Comparison of ENCODE assay signal across 14 cellular contexts in genomic region chr6:63882208-63882607, GRCh38.
DNase-seq lines count a peak whose midpoint lies in the region; ATAC-seq and TF ChIP-seq lines count a peak whose summit lies in the region.
"Had no signal": no experiment of that assay in that cellular context is flagged by ENCODE, and none has a peak within 500 bp of the region (broad histone marks: within the 10 kb centered on the region; RNA-seq: fewer than 3 reads in every experiment).

No MANE protein-coding gene starts in this region.

- H3K9me3 ChIP-seq in MM.1S (replicated peaks; ENCODE audit: insufficient read depth, low read length) (no peaks in the 10 kb centered on the region), neural cell (ENCODE audit: low read length) (no peaks in the 10 kb centered on the region)

- no peaks in the 10 kb centered on the region for H3K4me1 ChIP-seq in MM.1S (ENCODE audit: low read length)

- no peaks in the 10 kb centered on the region for H3K79me2 ChIP-seq in MM.1S (ENCODE audit: low read length)
- H3K79me2 ChIP-seq in neural cell (replicated peaks; ENCODE audit: insufficient read depth, low read length), result no peaks in the 10 kb centered on the region

- H3K4me2 ChIP-seq in MM.1S (ENCODE audit: low read depth, low read length), result no peak overlapping the region
- H3K4me2 ChIP-seq in neural cell (ENCODE audit: low read length), result no peak overlapping the region

- H3K27me3 ChIP-seq in MM.1S (replicated peaks; ENCODE audit: insufficient read depth, low read length), result no peaks in the 10 kb centered on the region
- no peaks in the 10 kb centered on the region for H3K27me3 ChIP-seq in neural cell (ENCODE audit: insufficient read depth, low read depth, low read length)

- H3K9me2 ChIP-seq in MM.1S (replicated peaks; ENCODE audit: insufficient read depth, low read length), result no peaks in the 10 kb centered on the region
- no peaks in the 10 kb centered on the region for H3K9me2 ChIP-seq in neural cell (ENCODE audit: insufficient read depth, low read length)

- TF ChIP-seq RAD21 in neural cell (conservative IDR thresholded peaks at IDR 0.05), result no peak

- TF ChIP-seq CTCF in MM.1S (IDR thresholded peaks at IDR 0.05; ENCODE audit: low read length) (peak; percentile 9; the same call in 1 of the 2 replicates), choroid plexus epithelial cell (conservative IDR thresholded peaks at IDR 0.05; ENCODE audit: low read depth, low read length) (peak; percentile 57), neural cell (IDR thresholded peaks at IDR 0.05; ENCODE audit: poor library complexity, severe bottlenecking) (peak; percentile 22)

- H3K9ac ChIP-seq in MM.1S (ENCODE audit: low read length) (no peak overlapping the region), neural cell (ENCODE audit: low read length) (no peak overlapping the region)

- DNase-seq in GM03348 (ENCODE audit: low spot score) (peak; percentile 8), MM.1S (no peak), choroid plexus epithelial cell (ENCODE audit: low read depth) (peak; percentile 23), NK-92 (lab: John Stamatoyannopoulos, UW; ENCODE audit: unreplicated experiment) (no peak), T-helper 9 cell (no peak)
- DNase-seq: activated CD4-positive, alpha-beta T cell treated with anti-CD3 and anti-CD28 coated beads, Interleukin-2, amount 50 U/mL, for 4 hours; activated gamma-delta T cell; erythroblast; GOT3; immature natural killer cell; NCI-H2029 treated with DMSO at 0.1 percent for 48 hours had no signal

- no peaks in the 10 kb centered on the region for H3K36me3 ChIP-seq in MM.1S (replicated peaks; ENCODE audit: insufficient read depth, low read length)
- H3K36me3 ChIP-seq in neural cell (ENCODE audit: insufficient read depth, low read length), result no peaks in the 10 kb centered on the region

- no peak for TF ChIP-seq EP300 in neural cell (conservative IDR thresholded peaks at IDR 0.05; ENCODE audit: poor library complexity, severe bottlenecking)

- no peak overlapping the region for H3K27ac ChIP-seq in MM.1S (ENCODE audit: low read length)
- H3K27ac ChIP-seq in neural cell (ENCODE audit: low read length), result no peak overlapping the region

- no peaks in the 10 kb centered on the region for H4K20me1 ChIP-seq in MM.1S (ENCODE audit: insufficient read depth, low read length)
- no peaks in the 10 kb centered on the region for H4K20me1 ChIP-seq in neural cell (ENCODE audit: insufficient read depth)

- H2AFZ ChIP-seq in MM.1S (ENCODE audit: low read length) (no peak overlapping the region), neural cell (ENCODE audit: low read depth, low read length) (no peak overlapping the region)

- H3F3A ChIP-seq in MM.1S (ENCODE audit: insufficient read depth, low read length) (no peaks in the 10 kb centered on the region), neural cell (ENCODE audit: insufficient read depth, low read length, poor library complexity, severe bottlenecking) (no peaks in the 10 kb centered on the region)

- ATAC-seq in GM18858 (IDR thresholded peaks at IDR 0.05; ENCODE audit: unreplicated experiment) (no peak), GM19351 (IDR thresholded peaks at IDR 0.05; ENCODE audit: unreplicated experiment) (no peak)

- no peak overlapping the region for H3K4me3 ChIP-seq in MM.1S (ENCODE audit: low read length)
- no peak overlapping the region for H3K4me3 ChIP-seq in choroid plexus epithelial cell (ENCODE audit: low read depth, low read length)
- no peak overlapping the region for H3K4me3 ChIP-seq in neural cell (ENCODE audit: low read length)

TF ChIP-seq in neural cell, 6 proteins besides CTCF, POLR2A, EP300 and RAD21:
- TF ChIP-seq EZH2 (IDR thresholded peaks at IDR 0.05; ENCODE audit: borderline replicate concordance, insufficient read depth, low read length, poor library complexity, severe bottlenecking), result no peak
- TF ChIP-seq POLR2AphosphoS5 (IDR thresholded peaks at IDR 0.05), result no peak
- no peak for TF ChIP-seq MXI1 (conservative IDR thresholded peaks at IDR 0.05; ENCODE audit: poor library complexity, severe bottlenecking)
- no peak for TF ChIP-seq SMC3 (conservative IDR thresholded peaks at IDR 0.05; ENCODE audit: poor library complexity)
- no peak for TF ChIP-seq TAF1 (IDR thresholded peaks at IDR 0.05; ENCODE audit: low read depth)
- no peak for TF ChIP-seq REST (IDR thresholded peaks at IDR 0.05; ENCODE audit: borderline replicate concordance)

Comparison
In these comparisons a context has a peak if more than half of its experiments do, and no peak if none do; other contexts are left out.
1. DNase-seq: peak in GM03348 (single experiment) and choroid plexus epithelial cell (single experiment); none in MM.1S (single experiment), NK-92 (single experiment) and T-helper 9 cell (single experiment).
2. Peak in every context shown above with its lines, with median percentiles within 50 percentile points of each other: CTCF ChIP-seq.